1 cellular context compared by ENCODE assay signal in genomic region chr12:48934312-48934706, GRCh38.
TF ChIP-seq lines count a peak whose summit lies in the region.

No MANE protein-coding gene starts in this region.

TF ChIP-seq in HCT116, 20 proteins besides CTCF, POLR2A, EP300 and RAD21 (continued from another document):
- TF ChIP-seq ZBTB33 (IDR thresholded peaks at IDR 0.05; ENCODE audit: extremely low read depth, insufficient replicate concordance, low read length): no peak
- TF ChIP-seq EGR1 (IDR thresholded peaks at IDR 0.05; ENCODE audit: low read depth): no peak
- no peak for TF ChIP-seq SP1 (IDR thresholded peaks at IDR 0.05; ENCODE audit: low read depth)
- TF ChIP-seq ZFX (IDR thresholded peaks at IDR 0.05): no peak
- no peak for TF ChIP-seq EZH2 (IDR thresholded peaks at IDR 0.05)
